Comparison of ENCODE assay signal across 21 cellular contexts in genomic region chr14:58821421-58821820, GRCh38.
A peak's percentile ranks its signal among the peaks of the same experiment; 100 is the strongest.
DNase-seq lines count a peak whose midpoint lies in the region; ATAC-seq and TF ChIP-seq lines count a peak whose summit lies in the region.
"Had no signal": no experiment of that assay in that cellular context is flagged by ENCODE, and none has a peak within 500 bp of the region (broad histone marks: within the 10 kb centered on the region; RNA-seq: fewer than 3 reads in every experiment).

No MANE protein-coding gene starts in this region.

- DNase-seq in M059J (ENCODE audit: low read depth) (peak; percentile 16), astrocyte of the hippocampus (ENCODE audit: low read depth, low spot score) (peak; percentile 4), kidney glomerular epithelial cell (lab: John Stamatoyannopoulos, UW) (peak; percentile 27), right cardiac atrium (no peak), WERI-Rb-1 (no peak), SW480 (ENCODE audit: low spot score) (no peak)
- DNase-seq: Caco-2; CD4-positive, alpha-beta memory T cell; DMS 273 treated with DMSO at 0.1 percent for 48 hours; DMS79 treated with DMSO at 0.1 percent for 48 hours; NCI-H1092 treated with DMSO at 0.1 percent for 48 hours; NCI-H1436 treated with DMSO at 0.1 percent for 48 hours; NCI-H1930; NCI-H510A; NCI-H748 treated with DMSO at 0.1 percent for 48 hours had no signal

- no peaks in the 10 kb centered on the region for H3K36me3 ChIP-seq in WERI-Rb-1
- H3K36me3 ChIP-seq: BLaER1 treated with 17β-estradiol and CSF1 and Interleukin-3, amounts not matched to agents 10 nM and 100 nM; SJSA1 had no signal

- intact Hi-C loops in right cardiac atrium (cut with DNase I): no loop called here

- H3K4me1 ChIP-seq in right cardiac atrium (ENCODE audit: control insufficient read depth, insufficient read depth, low read length): no peaks in the 10 kb centered on the region
- H3K4me1 ChIP-seq: BLaER1 treated with 17β-estradiol and CSF1 and Interleukin-3, amounts not matched to agents 10 nM and 100 nM; SJSA1 had no signal

- no peak for ATAC-seq in right cardiac atrium
- ATAC-seq in HG03025 (IDR thresholded peaks at IDR 0.05; ENCODE audit: low FRiP score, unreplicated experiment): no peak
- ATAC-seq: HepG2, K562, Right ventricle myocardium inferior had no signal

- no peak for TF ChIP-seq CTCF in WERI-Rb-1 (IDR thresholded peaks at IDR 0.05; ENCODE audit: low read depth, low read length)

- H3K9me3 ChIP-seq in right cardiac atrium (ENCODE audit: control insufficient read depth, low read length) (no peaks in the 10 kb centered on the region), WERI-Rb-1 (ENCODE audit: severe bottlenecking) (no peaks in the 10 kb centered on the region)
- H3K9me3 ChIP-seq: Caco-2, SJSA1 had no signal

- H3K4me3 ChIP-seq in right cardiac atrium (ENCODE audit: low read length) (no peak overlapping the region), WERI-Rb-1 (ENCODE audit: low read depth, low read length) (no peak overlapping the region)
- H3K4me3 ChIP-seq: BLaER1 treated with 17β-estradiol and CSF1 and Interleukin-3, amounts not matched to agents 10 nM and 100 nM; K562; SJSA1 had no signal

- H3K27me3 ChIP-seq in right cardiac atrium (ENCODE audit: control insufficient read depth, insufficient read depth) (no peaks in the 10 kb centered on the region), WERI-Rb-1 (ENCODE audit: insufficient read depth, low read depth, severe bottlenecking) (no peaks in the 10 kb centered on the region)
- H3K27me3 ChIP-seq: BLaER1 treated with 17β-estradiol and CSF1 and Interleukin-3, amounts not matched to agents 10 nM and 100 nM had no signal

- H3K27ac ChIP-seq in right cardiac atrium (ENCODE audit: low read length): no peak overlapping the region
- no peak overlapping the region for H3K27ac ChIP-seq in WERI-Rb-1
- H3K27ac ChIP-seq: BLaER1 treated with 17β-estradiol and CSF1 and Interleukin-3, amounts not matched to agents 10 nM and 100 nM; SJSA1 had no signal

- 93% methylated on average over 3 of the region's 3 CpGs for WGBS in right cardiac atrium

Comparison
In these comparisons a context has a peak if more than half of its experiments do, and no peak if none do; other contexts are left out.
1. DNase-seq: peak in M059J (single experiment), astrocyte of the hippocampus (single experiment) and kidney glomerular epithelial cell (single experiment); none in right cardiac atrium (0 of 3), WERI-Rb-1 (single experiment) and SW480 (single experiment).